In genomic region chr1:82695443-82695842, GRCh38 we compare ENCODE assay signal across 21 cellular contexts.
"Had no signal": no experiment of that assay in that cellular context is flagged by ENCODE, and none has a peak within 500 bp of the region (broad histone marks: within the 10 kb centered on the region; RNA-seq: fewer than 3 reads in every experiment).

No MANE protein-coding gene starts in this region.

- H3K4me1 ChIP-seq: tibial artery had no signal

- H3K4me3 ChIP-seq: dorsolateral prefrontal cortex, hepatocyte, lung, tibial artery had no signal

- DNase-seq: activated CD4-positive, alpha-beta T cell treated with anti-CD3 and anti-CD28 coated beads, Interleukin-2, amount 10 ng/mL, durations not matched to agents 7 days and 5 days; activated CD8-positive, alpha-beta T cell treated with anti-CD3 and anti-CD28 coated beads, Interleukin-2, amount 10 ng/mL, durations not matched to agents 7 days and 5 days; activated naive CD4-positive, alpha-beta T cell treated with Interleukin-2 at 50 U/mL for 16 hours; activated naive CD8-positive, alpha-beta T cell treated with anti-CD3 and anti-CD28 coated beads, Interleukin-2, amount 50 U/mL, for 24 hours; activated T-cell treated with anti-CD3 and anti-CD28 coated beads, Interleukin-2, amount 50 U/mL, for 24 hours; aorta; dorsolateral prefrontal cortex; erythroblast; nephron progenitor cell; nucleus accumbens; posterior cingulate gyrus; stimulated activated CD4-positive, alpha-beta T cell treated with anti-CD3 and anti-CD28 coated beads, Interleukin-2, amount 100 ng/mL, for 24 hours; stimulated activated naive CD8-positive, alpha-beta T cell treated with anti-CD3 and anti-CD28 coated beads, Interleukin-15, Interleukin-2, amounts not matched to agents 100 U/mL and 50 U/mL, for 24 hours; substantia nigra; T1000; tibial artery had no signal

- H3K79me2 ChIP-seq: hepatocyte had no signal

- FAIRE-seq: islet of Langerhans had no signal

- H3K36me3 ChIP-seq: tibial artery had no signal

- H3K4me2 ChIP-seq: hepatocyte had no signal

- H2AFZ ChIP-seq: hepatocyte had no signal

- H3K9me3 ChIP-seq: tibial artery had no signal

- H3K27ac ChIP-seq: dorsolateral prefrontal cortex, hepatocyte, tibial artery had no signal

- H3K27me3 ChIP-seq: dorsolateral prefrontal cortex, hepatocyte, tibial artery had no signal

- ATAC-seq: activated CD4-positive, CD25-positive, alpha-beta regulatory T cell treated with anti-CD3 and anti-CD28 coated beads, Interleukin-2, amount 50 U/mL, for 24 hours; activated CD8-positive, alpha-beta T cell treated with anti-CD3 and anti-CD28 coated beads, Interleukin-2, amount 10 ng/mL, durations not matched to agents 7 days and 5 days; activated naive CD8-positive, alpha-beta T cell treated with anti-CD3 and anti-CD28 coated beads, Interleukin-2, amount 50 U/mL, for 24 hours; SK-N-SH treated with all-trans-retinoic acid at 6 μM for 48 hours; stimulated activated naive CD8-positive, alpha-beta T cell treated with anti-CD3 and anti-CD28 coated beads, Interleukin-15, Interleukin-2, amounts not matched to agents 100 U/mL and 50 U/mL, for 24 hours had no signal
